1 cellular context compared by ENCODE assay signal in the genomic region with DNA sequence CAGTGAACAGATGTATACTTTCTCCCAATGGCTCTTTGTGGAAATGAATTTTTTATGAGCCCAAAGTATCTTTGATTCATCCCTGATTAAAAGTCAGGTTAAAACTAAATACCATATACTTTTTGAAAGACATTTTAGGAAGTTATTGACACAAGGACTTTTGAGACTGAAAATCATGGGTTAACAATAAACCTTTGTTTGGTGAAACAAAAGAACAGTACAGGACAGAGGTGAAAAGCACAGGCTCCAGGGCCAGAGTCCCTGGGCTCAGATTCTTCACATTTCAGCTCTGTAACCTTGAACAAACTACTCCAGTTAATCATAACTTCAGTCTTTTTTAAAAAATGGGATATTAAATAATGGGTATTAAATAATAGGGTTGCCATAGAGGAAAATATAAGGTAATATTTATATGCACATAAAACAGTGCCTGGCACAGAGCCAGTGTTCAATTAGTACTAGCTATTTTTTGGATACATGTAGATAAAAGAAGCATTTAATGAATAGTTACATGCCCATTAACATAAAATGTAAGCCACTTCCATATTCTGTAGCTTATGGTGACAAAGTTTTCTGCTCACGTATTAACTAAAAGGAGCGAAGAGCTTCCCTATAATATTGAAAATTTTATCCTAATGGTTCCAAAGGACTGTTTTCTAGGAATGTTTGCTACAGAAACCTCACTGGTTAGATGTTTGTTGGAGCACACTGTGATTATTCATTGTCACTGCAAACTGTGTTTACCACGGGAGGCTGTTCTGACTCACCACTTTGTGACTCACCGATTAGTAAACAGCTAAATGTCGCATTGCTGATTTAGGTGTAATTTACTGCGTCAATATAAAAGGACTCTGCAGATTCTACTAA.
A peak's percentile ranks its signal among the peaks of the same experiment; 100 is the strongest.
TF ChIP-seq lines count a peak whose summit lies in the region.

No MANE protein-coding gene starts in this region.

TF ChIP-seq in K562, 482 proteins besides CTCF, POLR2A, EP300 and RAD21 (continued from another document and continues in another):
- TF ChIP-seq ASH1L (IDR thresholded peaks at IDR 0.05; ENCODE audit: borderline replicate concordance, low read depth, partially characterized antibody) (no peak), RFX1 (IDR thresholded peaks at IDR 0.05) (no peak), MYNN (IDR thresholded peaks at IDR 0.05) (no peak), MYNN (CRISPR knock-in tag; IDR thresholded peaks at IDR 0.05) (no peak), ZNF23 (CRISPR knock-in tag; IDR thresholded peaks at IDR 0.05) (no peak), THRB (CRISPR knock-in tag; conservative IDR thresholded peaks at IDR 0.05) (no peak), PHTF2 (CRISPR knock-in tag; IDR thresholded peaks at IDR 0.05) (no peak), U2AF1 (optimal IDR thresholded peaks at IDR 0.05; ENCODE audit: low read depth, low read length) (no peak), SOX6 (IDR thresholded peaks at IDR 0.05) (peak; percentile 75), NR2C1 (IDR thresholded peaks at IDR 0.05) (no peak), NR2C1 (tag; IDR thresholded peaks at IDR 0.05) (no peak), ZNF778 (CRISPR knock-in tag; IDR thresholded peaks at IDR 0.05) (no peak), HDAC1 (IDR thresholded peaks at IDR 0.05) (no peak), NFRKB (IDR thresholded peaks at IDR 0.05; ENCODE audit: low read depth) (no peak), NBN (IDR thresholded peaks at IDR 0.05; ENCODE audit: low read depth) (no peak), CSDE1 (IDR thresholded peaks at IDR 0.05) (no peak), XRCC4 (IDR thresholded peaks at IDR 0.05; ENCODE audit: extremely low read depth, insufficient read depth, insufficient read length) (no peak), IRF2 (CRISPR knock-in tag; IDR thresholded peaks at IDR 0.05) (no peak), TRIM28 (IDR thresholded peaks at IDR 0.05) (no peak), RBM14 (IDR thresholded peaks at IDR 0.05; ENCODE audit: borderline replicate concordance, insufficient read depth, low read depth, low read length) (no peak), EGR1 (conservative IDR thresholded peaks at IDR 0.05) (no peak), ZBTB9 (CRISPR knock-in tag; IDR thresholded peaks at IDR 0.05) (no peak), ZC3H8 (IDR thresholded peaks at IDR 0.05) (no peak), ZNF445 (CRISPR knock-in tag; IDR thresholded peaks at IDR 0.05; ENCODE audit: low read depth) (no peak), OTX1 (CRISPR knock-in tag; IDR thresholded peaks at IDR 0.05) (no peak), NONO (IDR thresholded peaks at IDR 0.05; ENCODE audit: low read depth in 2 of 2, low read length in 1 of 2) (no peak), ZNF75A (CRISPR knock-in tag; IDR thresholded peaks at IDR 0.05) (no peak), SAFB2 (IDR thresholded peaks at IDR 0.05; ENCODE audit: borderline replicate concordance, low read depth, low read length, severe bottlenecking) (no peak), MTA2 (IDR thresholded peaks at IDR 0.05; ENCODE audit: low read depth) (no peak), SMARCC2 (IDR thresholded peaks at IDR 0.05; ENCODE audit: low read depth) (peak; percentile 86), RBM15 (IDR thresholded peaks at IDR 0.05; ENCODE audit: insufficient read depth, low read length) (no peak), ELF4 (CRISPR knock-in tag; IDR thresholded peaks at IDR 0.05) (no peak), FOXJ3 (CRISPR knock-in tag; IDR thresholded peaks at IDR 0.05) (no peak), KLF16 (IDR thresholded peaks at IDR 0.05) (no peak), DACH1 (IDR thresholded peaks at IDR 0.05; ENCODE audit: partially characterized antibody) (no peak), ZNF740 (CRISPR knock-in tag; IDR thresholded peaks at IDR 0.05) (no peak), ZNF740 (tag; IDR thresholded peaks at IDR 0.05) (no peak), SLC30A9 (CRISPR knock-in tag; IDR thresholded peaks at IDR 0.05) (no peak), ZNF212 (CRISPR knock-in tag; IDR thresholded peaks at IDR 0.05) (no peak), HNRNPK (IDR thresholded peaks at IDR 0.05; ENCODE audit: low read depth, low read length, poor library complexity, severe bottlenecking) (no peak), ARID1B (IDR thresholded peaks at IDR 0.05) (peak; percentile 87), ZNF830 (CRISPR knock-in tag; IDR thresholded peaks at IDR 0.05) (no peak), ZBTB5 (IDR thresholded peaks at IDR 0.05) (no peak), ZNF124 (CRISPR knock-in tag; IDR thresholded peaks at IDR 0.05) (no peak), IRF9 (tag; IDR thresholded peaks at IDR 0.05) (no peak), MEIS2 (IDR thresholded peaks at IDR 0.05; ENCODE audit: partially characterized antibody) (peak; percentile 97), PYGO2 (tag; IDR thresholded peaks at IDR 0.05) (no peak)
- TF ChIP-seq, protein P1, sequence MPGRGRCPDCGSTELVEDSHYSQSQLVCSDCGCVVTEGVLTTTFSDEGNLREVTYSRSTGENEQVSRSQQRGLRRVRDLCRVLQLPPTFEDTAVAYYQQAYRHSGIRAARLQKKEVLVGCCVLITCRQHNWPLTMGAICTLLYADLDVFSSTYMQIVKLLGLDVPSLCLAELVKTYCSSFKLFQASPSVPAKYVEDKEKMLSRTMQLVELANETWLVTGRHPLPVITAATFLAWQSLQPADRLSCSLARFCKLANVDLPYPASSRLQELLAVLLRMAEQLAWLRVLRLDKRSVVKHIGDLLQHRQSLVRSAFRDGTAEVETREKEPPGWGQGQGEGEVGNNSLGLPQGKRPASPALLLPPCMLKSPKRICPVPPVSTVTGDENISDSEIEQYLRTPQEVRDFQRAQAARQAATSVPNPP (IDR thresholded peaks at IDR 0.05; ENCODE audit: borderline replicate concordance, insufficient read depth, insufficient read length) = no peak
- TF ChIP-seq, protein P2, sequence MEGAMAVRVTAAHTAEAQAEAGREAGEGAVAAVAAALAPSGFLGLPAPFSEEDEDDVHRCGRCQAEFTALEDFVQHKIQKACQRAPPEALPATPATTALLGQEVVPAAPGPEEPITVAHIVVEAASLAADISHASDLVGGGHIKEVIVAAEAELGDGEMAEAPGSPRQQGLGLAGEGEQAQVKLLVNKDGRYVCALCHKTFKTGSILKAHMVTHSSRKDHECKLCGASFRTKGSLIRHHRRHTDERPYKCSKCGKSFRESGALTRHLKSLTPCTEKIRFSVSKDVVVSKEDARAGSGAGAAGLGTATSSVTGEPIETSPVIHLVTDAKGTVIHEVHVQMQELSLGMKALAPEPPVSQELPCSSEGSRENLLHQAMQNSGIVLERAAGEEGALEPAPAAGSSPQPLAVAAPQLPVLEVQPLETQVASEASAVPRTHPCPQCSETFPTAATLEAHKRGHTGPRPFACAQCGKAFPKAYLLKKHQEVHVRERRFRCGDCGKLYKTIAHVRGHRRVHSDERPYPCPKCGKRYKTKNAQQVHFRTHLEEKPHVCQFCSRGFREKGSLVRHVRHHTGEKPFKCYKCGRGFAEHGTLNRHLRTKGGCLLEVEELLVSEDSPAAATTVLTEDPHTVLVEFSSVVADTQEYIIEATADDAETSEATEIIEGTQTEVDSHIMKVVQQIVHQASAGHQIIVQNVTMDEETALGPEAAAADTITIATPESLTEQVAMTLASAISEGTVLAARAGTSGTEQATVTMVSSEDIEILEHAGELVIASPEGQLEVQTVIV (CRISPR knock-in tag; IDR thresholded peaks at IDR 0.05; ENCODE audit: borderline replicate concordance) = no peak
- TF ChIP-seq, protein P3, sequence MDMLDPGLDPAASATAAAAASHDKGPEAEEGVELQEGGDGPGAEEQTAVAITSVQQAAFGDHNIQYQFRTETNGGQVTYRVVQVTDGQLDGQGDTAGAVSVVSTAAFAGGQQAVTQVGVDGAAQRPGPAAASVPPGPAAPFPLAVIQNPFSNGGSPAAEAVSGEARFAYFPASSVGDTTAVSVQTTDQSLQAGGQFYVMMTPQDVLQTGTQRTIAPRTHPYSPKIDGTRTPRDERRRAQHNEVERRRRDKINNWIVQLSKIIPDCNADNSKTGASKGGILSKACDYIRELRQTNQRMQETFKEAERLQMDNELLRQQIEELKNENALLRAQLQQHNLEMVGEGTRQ (CRISPR knock-in tag; IDR thresholded peaks at IDR 0.05) = no peak
- TF ChIP-seq, protein P4, sequence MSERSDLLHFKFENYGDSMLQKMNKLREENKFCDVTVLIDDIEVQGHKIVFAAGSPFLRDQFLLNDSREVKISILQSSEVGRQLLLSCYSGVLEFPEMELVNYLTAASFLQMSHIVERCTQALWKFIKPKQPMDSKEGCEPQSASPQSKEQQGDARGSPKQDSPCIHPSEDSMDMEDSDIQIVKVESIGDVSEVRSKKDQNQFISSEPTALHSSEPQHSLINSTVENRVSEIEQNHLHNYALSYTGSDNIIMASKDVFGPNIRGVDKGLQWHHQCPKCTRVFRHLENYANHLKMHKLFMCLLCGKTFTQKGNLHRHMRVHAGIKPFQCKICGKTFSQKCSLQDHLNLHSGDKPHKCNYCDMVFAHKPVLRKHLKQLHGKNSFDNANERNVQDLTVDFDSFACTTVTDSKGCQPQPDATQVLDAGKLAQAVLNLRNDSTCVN (CRISPR knock-in tag; IDR thresholded peaks at IDR 0.05) = no peak
- TF ChIP-seq, protein P5, sequence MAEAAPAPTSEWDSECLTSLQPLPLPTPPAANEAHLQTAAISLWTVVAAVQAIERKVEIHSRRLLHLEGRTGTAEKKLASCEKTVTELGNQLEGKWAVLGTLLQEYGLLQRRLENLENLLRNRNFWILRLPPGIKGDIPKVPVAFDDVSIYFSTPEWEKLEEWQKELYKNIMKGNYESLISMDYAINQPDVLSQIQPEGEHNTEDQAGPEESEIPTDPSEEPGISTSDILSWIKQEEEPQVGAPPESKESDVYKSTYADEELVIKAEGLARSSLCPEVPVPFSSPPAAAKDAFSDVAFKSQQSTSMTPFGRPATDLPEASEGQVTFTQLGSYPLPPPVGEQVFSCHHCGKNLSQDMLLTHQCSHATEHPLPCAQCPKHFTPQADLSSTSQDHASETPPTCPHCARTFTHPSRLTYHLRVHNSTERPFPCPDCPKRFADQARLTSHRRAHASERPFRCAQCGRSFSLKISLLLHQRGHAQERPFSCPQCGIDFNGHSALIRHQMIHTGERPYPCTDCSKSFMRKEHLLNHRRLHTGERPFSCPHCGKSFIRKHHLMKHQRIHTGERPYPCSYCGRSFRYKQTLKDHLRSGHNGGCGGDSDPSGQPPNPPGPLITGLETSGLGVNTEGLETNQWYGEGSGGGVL (CRISPR knock-in tag; IDR thresholded peaks at IDR 0.05) = no peak
